Comparison of ENCODE assay signal across 11 cellular contexts in genomic region chr13:100493418-100493817, GRCh38.
"Had no signal": no experiment of that assay in that cellular context is flagged by ENCODE, and none has a peak within 500 bp of the region (broad histone marks: within the 10 kb centered on the region; RNA-seq: fewer than 3 reads in every experiment).

No MANE protein-coding gene starts in this region.

- H3K4me3 ChIP-seq: esophagus muscularis mucosa, right lobe of liver had no signal

- DNase-seq: activated CD4-positive, alpha-beta memory T cell treated with anti-CD3 and anti-CD28 coated beads, Interleukin-2, amount 10 ng/mL, durations not matched to agents 7 days and 5 days; activated CD4-positive, alpha-beta T cell treated with anti-CD3 and anti-CD28 coated beads for 4 hours; activated gamma-delta T cell; activated T-cell treated with anti-CD3 and anti-CD28 coated beads, Interleukin-2, amount 50 U/mL, for 48 hours; amniotic stem cell; central memory CD4-positive, alpha-beta T cell; cortex of kidney; effector CD4-positive, alpha-beta T cell; foreskin melanocyte; right lobe of liver had no signal
